12 cellular contexts compared by ENCODE assay signal in genomic region chr2:237278593-237278992, GRCh38.
DNase-seq lines count a peak whose midpoint lies in the region; ATAC-seq, FAIRE-seq and TF ChIP-seq lines count a peak whose summit lies in the region.
"Had no signal": no experiment of that assay in that cellular context is flagged by ENCODE, and none has a peak within 500 bp of the region (broad histone marks: within the 10 kb centered on the region; RNA-seq: fewer than 3 reads in every experiment).

No MANE protein-coding gene starts in this region.

- no peaks in the 10 kb centered on the region for H3K36me3 Mint-ChIP-seq in astrocyte (ENCODE audit: low read depth, unreplicated experiment)

- peaks cover 26% of the 10 kb centered on the region for H3K4me1 Mint-ChIP-seq in astrocyte (ENCODE audit: low read depth, unreplicated experiment)

- H3K4me2 ChIP-seq in astrocyte (ENCODE audit: low read length), result no peak overlapping the region
- H3K4me2 ChIP-seq in hepatocyte, result no peak overlapping the region
- peak overlapping the region; percentile 52 for H3K4me2 ChIP-seq in skeletal muscle satellite cell (ENCODE audit: low read length)

- H3K9me3 Mint-ChIP-seq in astrocyte (ENCODE audit: unreplicated experiment), result peaks cover 12% of the 10 kb centered on the region

- FAIRE-seq in astrocyte (lab: Jason Lieb, UNC) (peak; percentile 59), HTR-8/SVneo (lab: Jason Lieb, UNC) (no peak)

- H3K9ac ChIP-seq in astrocyte (ENCODE audit: low read length) (peak overlapping the region; percentile 83), skeletal muscle satellite cell (ENCODE audit: low read depth, low read length) (peak overlapping the region; percentile 71)
- H3K9ac ChIP-seq: BLaER1 treated with 17β-estradiol and CSF1 and Interleukin-3, amounts not matched to agents 10 nM and 100 nM had no signal

- no peak overlapping the region for H2AFZ ChIP-seq in astrocyte (ENCODE audit: low read depth, low read length)
- H2AFZ ChIP-seq in hepatocyte, result peak overlapping the region; percentile 27

- H3K4me1 ChIP-seq in astrocyte (ENCODE audit: insufficient read depth, low read length), result peaks cover 39% of the 10 kb centered on the region
- H3K4me1 ChIP-seq in hepatocyte (ENCODE audit: insufficient read depth), result peaks cover 33% of the 10 kb centered on the region
- peaks cover 57% of the 10 kb centered on the region for H3K4me1 ChIP-seq in skeletal muscle satellite cell (ENCODE audit: control insufficient read depth, insufficient read depth, low read length)

- ATAC-seq in HG03039 (IDR thresholded peaks at IDR 0.05; ENCODE audit: unreplicated experiment), result no peak

- no peaks in the 10 kb centered on the region for H3K9me2 ChIP-seq in hepatocyte (replicated peaks; ENCODE audit: insufficient read depth)

- H3K36me3 ChIP-seq in astrocyte (ENCODE audit: insufficient read depth, low read length) (no peaks in the 10 kb centered on the region), hepatocyte (replicated peaks; ENCODE audit: insufficient read depth, low read depth) (no peaks in the 10 kb centered on the region), skeletal muscle satellite cell (ENCODE audit: insufficient read depth, low read length) (no peaks in the 10 kb centered on the region)
- H3K36me3 ChIP-seq: BLaER1 treated with 17β-estradiol and CSF1 and Interleukin-3, amounts not matched to agents 10 nM and 100 nM had no signal

- no peaks in the 10 kb centered on the region for H3K79me2 ChIP-seq in astrocyte (ENCODE audit: insufficient read depth, low read length)
- no peaks in the 10 kb centered on the region for H3K79me2 ChIP-seq in hepatocyte

- 61% methylated on average over 6 of the region's 6 CpGs for WGBS in hepatocyte (ENCODE audit: low lambda C conversion rate, missing lambda C conversion rate)

- H3K27ac ChIP-seq in astrocyte (ENCODE audit: low read depth, low read length), result peak overlapping the region; percentile 98
- peak overlapping the region; percentile 68 for H3K27ac ChIP-seq in hepatocyte
- H3K27ac ChIP-seq: BLaER1 treated with 17β-estradiol and CSF1 and Interleukin-3, amounts not matched to agents 10 nM and 100 nM had no signal

- H3K4me3 Mint-ChIP-seq in astrocyte (ENCODE audit: unreplicated experiment), result no peak overlapping the region

- H4K20me1 ChIP-seq in astrocyte (ENCODE audit: insufficient read depth, low read length), result no peaks in the 10 kb centered on the region
- no peaks in the 10 kb centered on the region for H4K20me1 ChIP-seq in hepatocyte (ENCODE audit: insufficient read depth, poor library complexity, severe bottlenecking)
- H4K20me1 ChIP-seq: BLaER1 treated with 17β-estradiol and CSF1 and Interleukin-3, amounts not matched to agents 10 nM and 100 nM had no signal

- H3K27me3 Mint-ChIP-seq in astrocyte (ENCODE audit: low read depth, unreplicated experiment), result no peaks in the 10 kb centered on the region

- DNase-seq in AG20443 (ENCODE audit: low spot score), result peak; percentile 82
- DNase-seq in astrocyte (ENCODE audit: low read depth), result no peak
- no peak for DNase-seq in hepatocyte (ENCODE audit: low spot score)
- DNase-seq in glomerular visceral epithelial cell (ENCODE audit: extremely low spot score), result no peak
- DNase-seq in iPS-NIHi7 (ENCODE audit: extremely low spot score), result no peak
- DNase-seq in HTR-8/SVneo (ENCODE audit: insufficient read length, low spot score), result no peak
- DNase-seq: activated CD4-positive, alpha-beta T cell treated with anti-CD3 and anti-CD28 coated beads for 48 hours; activated naive CD4-positive, alpha-beta T cell; NCI-H69 had no signal

- peak overlapping the region; percentile 49 for H3K27ac Mint-ChIP-seq in astrocyte (ENCODE audit: unreplicated experiment)

- H3K27me3 ChIP-seq in astrocyte (ENCODE audit: insufficient read depth, low read length) (no peaks in the 10 kb centered on the region), hepatocyte (no peaks in the 10 kb centered on the region), skeletal muscle satellite cell (ENCODE audit: control insufficient read depth, insufficient read depth, low read length) (no peaks in the 10 kb centered on the region)
- H3K27me3 ChIP-seq: BLaER1 treated with 17β-estradiol and CSF1 and Interleukin-3, amounts not matched to agents 10 nM and 100 nM had no signal

- H3K4me3 ChIP-seq in astrocyte (ENCODE audit: insufficient read depth, low read depth, low read length), result no peak overlapping the region
- H3K4me3 ChIP-seq in hepatocyte, result no peak overlapping the region
- H3K4me3 ChIP-seq in skeletal muscle satellite cell (ENCODE audit: low read length), result no peak overlapping the region
- H3K4me3 ChIP-seq: BLaER1 treated with 17β-estradiol and CSF1 and Interleukin-3, amounts not matched to agents 10 nM and 100 nM had no signal

- H3K9me3 ChIP-seq in astrocyte (ENCODE audit: insufficient read depth, low read depth, low read length) (no peaks in the 10 kb centered on the region), hepatocyte (ENCODE audit: low read depth) (no peaks in the 10 kb centered on the region), skeletal muscle satellite cell (replicated peaks; ENCODE audit: low read length) (no peaks in the 10 kb centered on the region)

- TF ChIP-seq CTCF in astrocyte (IDR thresholded peaks at IDR 0.05; ENCODE audit: insufficient read depth, low read depth, low read length) (no peak), hepatocyte (IDR thresholded peaks at IDR 0.05; ENCODE audit: poor library complexity) (no peak)
